In the genomic region with DNA sequence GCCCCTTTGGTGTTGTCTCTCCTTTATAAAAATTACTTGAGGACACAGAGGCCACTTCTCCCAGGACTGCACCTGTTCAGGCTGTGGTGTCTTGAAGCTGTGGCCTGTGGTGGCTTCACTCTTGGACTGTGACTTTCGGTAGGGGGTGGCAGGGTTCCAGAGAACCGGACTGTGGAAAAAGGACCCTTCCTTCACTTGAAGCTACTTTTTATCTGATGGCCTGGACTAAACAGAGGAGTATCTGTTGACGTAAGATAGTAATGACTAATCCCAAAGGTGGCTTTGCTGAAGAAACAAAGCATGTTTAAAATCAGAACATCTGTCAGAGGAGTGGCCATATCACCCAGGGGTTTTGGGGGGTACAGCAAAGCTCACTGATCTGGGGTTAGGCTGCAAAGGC, we compare ENCODE assay signal across 1 cellular context.
TF ChIP-seq lines count a peak whose summit lies in the region.

No MANE protein-coding gene starts in this region.

TF ChIP-seq in K562, 482 proteins besides CTCF, POLR2A, EP300 and RAD21 (continued from another document):
- TF ChIP-seq, protein P1, sequence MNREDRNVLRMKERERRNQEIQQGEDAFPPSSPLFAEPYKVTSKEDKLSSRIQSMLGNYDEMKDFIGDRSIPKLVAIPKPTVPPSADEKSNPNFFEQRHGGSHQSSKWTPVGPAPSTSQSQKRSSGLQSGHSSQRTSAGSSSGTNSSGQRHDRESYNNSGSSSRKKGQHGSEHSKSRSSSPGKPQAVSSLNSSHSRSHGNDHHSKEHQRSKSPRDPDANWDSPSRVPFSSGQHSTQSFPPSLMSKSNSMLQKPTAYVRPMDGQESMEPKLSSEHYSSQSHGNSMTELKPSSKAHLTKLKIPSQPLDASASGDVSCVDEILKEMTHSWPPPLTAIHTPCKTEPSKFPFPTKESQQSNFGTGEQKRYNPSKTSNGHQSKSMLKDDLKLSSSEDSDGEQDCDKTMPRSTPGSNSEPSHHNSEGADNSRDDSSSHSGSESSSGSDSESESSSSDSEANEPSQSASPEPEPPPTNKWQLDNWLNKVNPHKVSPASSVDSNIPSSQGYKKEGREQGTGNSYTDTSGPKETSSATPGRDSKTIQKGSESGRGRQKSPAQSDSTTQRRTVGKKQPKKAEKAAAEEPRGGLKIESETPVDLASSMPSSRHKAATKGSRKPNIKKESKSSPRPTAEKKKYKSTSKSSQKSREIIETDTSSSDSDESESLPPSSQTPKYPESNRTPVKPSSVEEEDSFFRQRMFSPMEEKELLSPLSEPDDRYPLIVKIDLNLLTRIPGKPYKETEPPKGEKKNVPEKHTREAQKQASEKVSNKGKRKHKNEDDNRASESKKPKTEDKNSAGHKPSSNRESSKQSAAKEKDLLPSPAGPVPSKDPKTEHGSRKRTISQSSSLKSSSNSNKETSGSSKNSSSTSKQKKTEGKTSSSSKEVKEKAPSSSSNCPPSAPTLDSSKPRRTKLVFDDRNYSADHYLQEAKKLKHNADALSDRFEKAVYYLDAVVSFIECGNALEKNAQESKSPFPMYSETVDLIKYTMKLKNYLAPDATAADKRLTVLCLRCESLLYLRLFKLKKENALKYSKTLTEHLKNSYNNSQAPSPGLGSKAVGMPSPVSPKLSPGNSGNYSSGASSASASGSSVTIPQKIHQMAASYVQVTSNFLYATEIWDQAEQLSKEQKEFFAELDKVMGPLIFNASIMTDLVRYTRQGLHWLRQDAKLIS (CRISPR knock-in tag; IDR thresholded peaks at IDR 0.05), result no peak
- TF ChIP-seq TAL1 (IDR thresholded peaks at IDR 0.05) (peak; percentile 69), NFIC (IDR thresholded peaks at IDR 0.05) (peak; percentile 41), SAFB2 (IDR thresholded peaks at IDR 0.05; ENCODE audit: borderline replicate concordance, low read depth, low read length, severe bottlenecking) (no peak), ZFP36 (IDR thresholded peaks at IDR 0.05; ENCODE audit: low read depth, low read length, partially characterized antibody) (no peak), CREM (IDR thresholded peaks at IDR 0.05; ENCODE audit: low read depth) (0 out of 2 replicates have a peak, but pooled peaks have one; percentile 19), ETV1 (tag; conservative IDR thresholded peaks at IDR 0.05; ENCODE audit: low read depth) (no peak), TRIM24 (IDR thresholded peaks at IDR 0.05) (peak in 1 of 2 experiments; percentile 10; a peak in 1 of 4 replicates), ELF2 (CRISPR knock-in tag; IDR thresholded peaks at IDR 0.05) (no peak), ATF7 (IDR thresholded peaks at IDR 0.05) (peak; percentile 54; the same call in 1 of the 2 replicates), MTA2 (IDR thresholded peaks at IDR 0.05; ENCODE audit: low read depth) (peak; percentile 41; the same call in 1 of the 2 replicates), ZNF232 (CRISPR knock-in tag; IDR thresholded peaks at IDR 0.05) (no peak), SREBF1 (IDR thresholded peaks at IDR 0.05; ENCODE audit: borderline replicate concordance, low read depth, low read length) (no peak), JUND (IDR thresholded peaks at IDR 0.05; ENCODE audit: borderline replicate concordance, low read depth, low read length) (peak; percentile 80; the same call in 1 of the 2 replicates), JUND (tag; IDR thresholded peaks at IDR 0.05; ENCODE audit: borderline replicate concordance, low read depth, low read length) (peak; percentile 54; the same call in 1 of the 3 replicates), GABPB2 (CRISPR knock-in tag; conservative IDR thresholded peaks at IDR 0.05) (no peak), TCF3 (CRISPR knock-in tag; IDR thresholded peaks at IDR 0.05) (peak; percentile 74), ARID1B (IDR thresholded peaks at IDR 0.05) (peak; percentile 83), PCBP2 (IDR thresholded peaks at IDR 0.05; ENCODE audit: low read depth, low read length, poor library complexity, severe bottlenecking) (no peak), TEAD4 (IDR thresholded peaks at IDR 0.05; ENCODE audit: low read length) (peak; percentile 79), TEAD4 (CRISPR knock-in tag; IDR thresholded peaks at IDR 0.05; ENCODE audit: borderline replicate concordance) (no peak), ARID2 (IDR thresholded peaks at IDR 0.05) (no peak), EP400 (IDR thresholded peaks at IDR 0.05) (no peak), POLR2H (tag; IDR thresholded peaks at IDR 0.05; ENCODE audit: low read depth) (no peak), HOXB6 (CRISPR knock-in tag; IDR thresholded peaks at IDR 0.05; ENCODE audit: borderline replicate concordance) (no peak), GABPA (tag; conservative IDR thresholded peaks at IDR 0.05; ENCODE audit: low read depth) (no peak), SOX6 (IDR thresholded peaks at IDR 0.05) (peak; percentile 58; the same call in 1 of the 2 replicates), CC2D1A (IDR thresholded peaks at IDR 0.05) (no peak), C11orf30 (IDR thresholded peaks at IDR 0.05; ENCODE audit: low read depth) (no peak), HNRNPL (IDR thresholded peaks at IDR 0.05; ENCODE audit: low read depth, low read length) (no peak), CBFA2T3 (IDR thresholded peaks at IDR 0.05) (peak; percentile 78), STAT5A (IDR thresholded peaks at IDR 0.05; ENCODE audit: borderline replicate concordance, low read length) (no peak), ARNT (IDR thresholded peaks at IDR 0.05) (no peak), ERF (CRISPR knock-in tag; IDR thresholded peaks at IDR 0.05) (no peak), SMARCA4 (IDR thresholded peaks at IDR 0.05) (peak; percentile 68; the same call in 1 of the 2 replicates), SMARCE1 (IDR thresholded peaks at IDR 0.05) (peak; percentile 75), SIRT6 (IDR thresholded peaks at IDR 0.05; ENCODE audit: low read depth, low read length) (no peak), PCBP1 (IDR thresholded peaks at IDR 0.05; ENCODE audit: low read depth, low read length, poor library complexity, severe bottlenecking) (no peak), CTBP1 (IDR thresholded peaks at IDR 0.05; ENCODE audit: borderline replicate concordance) (peak; percentile 20; the same call in 1 of the 2 replicates), ZNF75A (CRISPR knock-in tag; IDR thresholded peaks at IDR 0.05) (no peak), KDM1A (IDR thresholded peaks at IDR 0.05) (peak; percentile 45 to 71; a peak in 2 of 4 replicates)
- TF ChIP-seq, protein P2, sequence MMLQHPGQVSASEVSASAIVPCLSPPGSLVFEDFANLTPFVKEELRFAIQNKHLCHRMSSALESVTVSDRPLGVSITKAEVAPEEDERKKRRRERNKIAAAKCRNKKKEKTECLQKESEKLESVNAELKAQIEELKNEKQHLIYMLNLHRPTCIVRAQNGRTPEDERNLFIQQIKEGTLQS (IDR thresholded peaks at IDR 0.05), result peak; percentile 61; the same call in 1 of the 2 replicates
- TF ChIP-seq, protein P2 (CRISPR knock-in tag; conservative IDR thresholded peaks at IDR 0.05), result no peak
- TF ChIP-seq, protein P3, sequence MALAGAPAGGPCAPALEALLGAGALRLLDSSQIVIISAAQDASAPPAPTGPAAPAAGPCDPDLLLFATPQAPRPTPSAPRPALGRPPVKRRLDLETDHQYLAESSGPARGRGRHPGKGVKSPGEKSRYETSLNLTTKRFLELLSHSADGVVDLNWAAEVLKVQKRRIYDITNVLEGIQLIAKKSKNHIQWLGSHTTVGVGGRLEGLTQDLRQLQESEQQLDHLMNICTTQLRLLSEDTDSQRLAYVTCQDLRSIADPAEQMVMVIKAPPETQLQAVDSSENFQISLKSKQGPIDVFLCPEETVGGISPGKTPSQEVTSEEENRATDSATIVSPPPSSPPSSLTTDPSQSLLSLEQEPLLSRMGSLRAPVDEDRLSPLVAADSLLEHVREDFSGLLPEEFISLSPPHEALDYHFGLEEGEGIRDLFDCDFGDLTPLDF (CRISPR knock-in tag; IDR thresholded peaks at IDR 0.05), result no peak
- TF ChIP-seq, protein P4, sequence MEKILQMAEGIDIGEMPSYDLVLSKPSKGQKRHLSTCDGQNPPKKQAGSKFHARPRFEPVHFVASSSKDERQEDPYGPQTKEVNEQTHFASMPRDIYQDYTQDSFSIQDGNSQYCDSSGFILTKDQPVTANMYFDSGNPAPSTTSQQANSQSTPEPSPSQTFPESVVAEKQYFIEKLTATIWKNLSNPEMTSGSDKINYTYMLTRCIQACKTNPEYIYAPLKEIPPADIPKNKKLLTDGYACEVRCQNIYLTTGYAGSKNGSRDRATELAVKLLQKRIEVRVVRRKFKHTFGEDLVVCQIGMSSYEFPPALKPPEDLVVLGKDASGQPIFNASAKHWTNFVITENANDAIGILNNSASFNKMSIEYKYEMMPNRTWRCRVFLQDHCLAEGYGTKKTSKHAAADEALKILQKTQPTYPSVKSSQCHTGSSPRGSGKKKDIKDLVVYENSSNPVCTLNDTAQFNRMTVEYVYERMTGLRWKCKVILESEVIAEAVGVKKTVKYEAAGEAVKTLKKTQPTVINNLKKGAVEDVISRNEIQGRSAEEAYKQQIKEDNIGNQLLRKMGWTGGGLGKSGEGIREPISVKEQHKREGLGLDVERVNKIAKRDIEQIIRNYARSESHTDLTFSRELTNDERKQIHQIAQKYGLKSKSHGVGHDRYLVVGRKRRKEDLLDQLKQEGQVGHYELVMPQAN (IDR thresholded peaks at IDR 0.05; ENCODE audit: borderline replicate concordance), result no peak
- TF ChIP-seq, protein P5, sequence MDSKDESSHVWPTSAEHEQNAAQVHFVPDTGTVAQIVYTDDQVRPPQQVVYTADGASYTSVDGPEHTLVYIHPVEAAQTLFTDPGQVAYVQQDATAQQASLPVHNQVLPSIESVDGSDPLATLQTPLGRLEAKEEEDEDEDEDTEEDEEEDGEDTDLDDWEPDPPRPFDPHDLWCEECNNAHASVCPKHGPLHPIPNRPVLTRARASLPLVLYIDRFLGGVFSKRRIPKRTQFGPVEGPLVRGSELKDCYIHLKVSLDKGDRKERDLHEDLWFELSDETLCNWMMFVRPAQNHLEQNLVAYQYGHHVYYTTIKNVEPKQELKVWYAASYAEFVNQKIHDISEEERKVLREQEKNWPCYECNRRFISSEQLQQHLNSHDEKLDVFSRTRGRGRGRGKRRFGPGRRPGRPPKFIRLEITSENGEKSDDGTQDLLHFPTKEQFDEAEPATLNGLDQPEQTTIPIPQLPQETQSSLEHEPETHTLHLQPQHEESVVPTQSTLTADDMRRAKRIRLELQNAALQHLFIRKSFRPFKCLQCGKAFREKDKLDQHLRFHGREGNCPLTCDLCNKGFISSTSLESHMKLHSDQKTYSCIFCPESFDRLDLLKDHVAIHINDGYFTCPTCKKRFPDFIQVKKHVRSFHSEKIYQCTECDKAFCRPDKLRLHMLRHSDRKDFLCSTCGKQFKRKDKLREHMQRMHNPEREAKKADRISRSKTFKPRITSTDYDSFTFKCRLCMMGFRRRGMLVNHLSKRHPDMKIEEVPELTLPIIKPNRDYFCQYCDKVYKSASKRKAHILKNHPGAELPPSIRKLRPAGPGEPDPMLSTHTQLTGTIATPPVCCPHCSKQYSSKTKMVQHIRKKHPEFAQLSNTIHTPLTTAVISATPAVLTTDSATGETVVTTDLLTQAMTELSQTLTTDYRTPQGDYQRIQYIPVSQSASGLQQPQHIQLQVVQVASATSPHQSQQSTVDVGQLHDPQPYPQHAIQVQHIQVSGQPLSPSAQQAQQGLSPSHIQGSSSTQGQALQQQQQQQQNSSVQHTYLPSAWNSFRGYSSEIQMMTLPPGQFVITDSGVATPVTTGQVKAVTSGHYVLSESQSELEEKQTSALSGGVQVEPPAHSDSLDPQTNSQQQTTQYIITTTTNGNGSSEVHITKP (IDR thresholded peaks at IDR 0.05; ENCODE audit: partially characterized antibody), result peak; percentile 11
- TF ChIP-seq, protein P6, sequence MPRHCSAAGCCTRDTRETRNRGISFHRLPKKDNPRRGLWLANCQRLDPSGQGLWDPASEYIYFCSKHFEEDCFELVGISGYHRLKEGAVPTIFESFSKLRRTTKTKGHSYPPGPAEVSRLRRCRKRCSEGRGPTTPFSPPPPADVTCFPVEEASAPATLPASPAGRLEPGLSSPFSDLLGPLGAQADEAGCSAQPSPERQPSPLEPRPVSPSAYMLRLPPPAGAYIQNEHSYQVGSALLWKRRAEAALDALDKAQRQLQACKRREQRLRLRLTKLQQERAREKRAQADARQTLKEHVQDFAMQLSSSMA (CRISPR knock-in tag; IDR thresholded peaks at IDR 0.05), result no peak
- TF ChIP-seq, protein P7, sequence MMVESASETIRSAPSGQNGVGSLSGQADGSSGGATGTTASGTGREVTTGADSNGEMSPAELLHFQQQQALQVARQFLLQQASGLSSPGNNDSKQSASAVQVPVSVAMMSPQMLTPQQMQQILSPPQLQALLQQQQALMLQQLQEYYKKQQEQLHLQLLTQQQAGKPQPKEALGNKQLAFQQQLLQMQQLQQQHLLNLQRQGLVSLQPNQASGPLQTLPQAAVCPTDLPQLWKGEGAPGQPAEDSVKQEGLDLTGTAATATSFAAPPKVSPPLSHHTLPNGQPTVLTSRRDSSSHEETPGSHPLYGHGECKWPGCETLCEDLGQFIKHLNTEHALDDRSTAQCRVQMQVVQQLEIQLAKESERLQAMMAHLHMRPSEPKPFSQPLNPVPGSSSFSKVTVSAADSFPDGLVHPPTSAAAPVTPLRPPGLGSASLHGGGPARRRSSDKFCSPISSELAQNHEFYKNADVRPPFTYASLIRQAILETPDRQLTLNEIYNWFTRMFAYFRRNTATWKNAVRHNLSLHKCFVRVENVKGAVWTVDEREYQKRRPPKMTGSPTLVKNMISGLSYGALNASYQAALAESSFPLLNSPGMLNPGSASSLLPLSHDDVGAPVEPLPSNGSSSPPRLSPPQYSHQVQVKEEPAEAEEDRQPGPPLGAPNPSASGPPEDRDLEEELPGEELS (CRISPR knock-in tag; IDR thresholded peaks at IDR 0.05; ENCODE audit: borderline replicate concordance), result no peak
- TF ChIP-seq, protein P8, sequence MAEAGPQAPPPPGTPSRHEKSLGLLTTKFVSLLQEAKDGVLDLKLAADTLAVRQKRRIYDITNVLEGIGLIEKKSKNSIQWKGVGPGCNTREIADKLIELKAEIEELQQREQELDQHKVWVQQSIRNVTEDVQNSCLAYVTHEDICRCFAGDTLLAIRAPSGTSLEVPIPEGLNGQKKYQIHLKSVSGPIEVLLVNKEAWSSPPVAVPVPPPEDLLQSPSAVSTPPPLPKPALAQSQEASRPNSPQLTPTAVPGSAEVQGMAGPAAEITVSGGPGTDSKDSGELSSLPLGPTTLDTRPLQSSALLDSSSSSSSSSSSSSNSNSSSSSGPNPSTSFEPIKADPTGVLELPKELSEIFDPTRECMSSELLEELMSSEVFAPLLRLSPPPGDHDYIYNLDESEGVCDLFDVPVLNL (CRISPR knock-in tag; IDR thresholded peaks at IDR 0.05; ENCODE audit: low read depth), result no peak
- TF ChIP-seq, protein P9, sequence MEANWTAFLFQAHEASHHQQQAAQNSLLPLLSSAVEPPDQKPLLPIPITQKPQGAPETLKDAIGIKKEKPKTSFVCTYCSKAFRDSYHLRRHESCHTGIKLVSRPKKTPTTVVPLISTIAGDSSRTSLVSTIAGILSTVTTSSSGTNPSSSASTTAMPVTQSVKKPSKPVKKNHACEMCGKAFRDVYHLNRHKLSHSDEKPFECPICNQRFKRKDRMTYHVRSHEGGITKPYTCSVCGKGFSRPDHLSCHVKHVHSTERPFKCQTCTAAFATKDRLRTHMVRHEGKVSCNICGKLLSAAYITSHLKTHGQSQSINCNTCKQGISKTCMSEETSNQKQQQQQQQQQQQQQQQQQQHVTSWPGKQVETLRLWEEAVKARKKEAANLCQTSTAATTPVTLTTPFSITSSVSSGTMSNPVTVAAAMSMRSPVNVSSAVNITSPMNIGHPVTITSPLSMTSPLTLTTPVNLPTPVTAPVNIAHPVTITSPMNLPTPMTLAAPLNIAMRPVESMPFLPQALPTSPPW (CRISPR knock-in tag; IDR thresholded peaks at IDR 0.05), result peak; percentile 21; the same call in 1 of the 2 replicates
